Comparison of ENCODE assay signal across 10 cellular contexts in genomic region chr5:68478306-68479091, GRCh38.
DNase-seq lines count a peak whose midpoint lies in the region; ATAC-seq lines count a peak whose summit lies in the region.
"Had no signal": no experiment of that assay in that cellular context is flagged by ENCODE, and none has a peak within 500 bp of the region (broad histone marks: within the 10 kb centered on the region; RNA-seq: fewer than 3 reads in every experiment).

No MANE protein-coding gene starts in this region.

- H3K9me3 ChIP-seq in skeletal muscle tissue (ENCODE audit: control insufficient read depth in 3 of 3, low read length in 3 of 3) = no peaks in the 10 kb centered on the region
- H3K9me3 ChIP-seq: mucosa of descending colon had no signal

- no peaks in the 10 kb centered on the region for H3K27me3 ChIP-seq in skeletal muscle tissue (ENCODE audit: control insufficient read depth in 3 of 3, insufficient read depth in 3 of 3, low read length in 3 of 3)

- H3K27ac ChIP-seq in skeletal muscle tissue (ENCODE audit: low read depth, low read length) = peak overlapping the region; percentile 1

- peak; percentile 43 to 50 for ATAC-seq in left cardiac atrium
- ATAC-seq in HG03439 (IDR thresholded peaks at IDR 0.05; ENCODE audit: unreplicated experiment) = no peak
- ATAC-seq in GM19324 (IDR thresholded peaks at IDR 0.05; ENCODE audit: low FRiP score, unreplicated experiment) = no peak
- ATAC-seq: activated CD4-positive, alpha-beta T cell treated with anti-CD3 and anti-CD28 coated beads for 36 hours; activated T-cell treated with anti-CD3 and anti-CD28 coated beads, Interleukin-2, amount 50 U/mL, for 4 hours; mucosa of descending colon had no signal

- peaks cover 0 to 13% (median 11%) of the 10 kb centered on the region in 3 donors for H3K4me1 ChIP-seq in skeletal muscle tissue (ENCODE audit: control insufficient read depth in 3 of 3, insufficient read depth in 3 of 3, low read length in 3 of 3)

- intact Hi-C loops in left cardiac atrium (cut with DNase I) = no loop called here

- H3K36me3 ChIP-seq in skeletal muscle tissue (ENCODE audit: control insufficient read depth in 3 of 3, insufficient read depth in 3 of 3, low read length in 3 of 3) = no peaks in the 10 kb centered on the region

- no peak overlapping the region for H3K9ac ChIP-seq in skeletal muscle tissue (ENCODE audit: low read depth in 1 of 3, low read length in 3 of 3)

- peak; percentile 77 for DNase-seq in GM04503 (ENCODE audit: low read depth)
- DNase-seq in amniotic epithelial cell (ENCODE audit: low read depth) = peak; percentile 18
- DNase-seq in left cardiac atrium = no peak
- no peak for DNase-seq in kidney glomerular epithelial cell (lab: John Stamatoyannopoulos, UW)
- DNase-seq: activated CD4-positive, alpha-beta T cell treated with anti-CD3 and anti-CD28 coated beads for 36 hours; activated T-cell treated with anti-CD3 and anti-CD28 coated beads, Interleukin-2, amount 50 U/mL, for 4 hours; mucosa of descending colon had no signal

- no peak overlapping the region for H3K4me3 ChIP-seq in skeletal muscle tissue (ENCODE audit: low read length in 3 of 3)
- H3K4me3 ChIP-seq: mucosa of descending colon had no signal

Comparison
In these comparisons a context has a peak if more than half of its experiments do, and no peak if none do; other contexts are left out.
1. DNase-seq: peak in GM04503 (single experiment) and amniotic epithelial cell (single experiment); none in left cardiac atrium (single experiment) and kidney glomerular epithelial cell (single experiment).
2. ATAC-seq: peak in left cardiac atrium (2 of 2); none in HG03439 (single experiment) and GM19324 (single experiment).